8 cellular contexts compared by ENCODE assay signal in the genomic region with DNA sequence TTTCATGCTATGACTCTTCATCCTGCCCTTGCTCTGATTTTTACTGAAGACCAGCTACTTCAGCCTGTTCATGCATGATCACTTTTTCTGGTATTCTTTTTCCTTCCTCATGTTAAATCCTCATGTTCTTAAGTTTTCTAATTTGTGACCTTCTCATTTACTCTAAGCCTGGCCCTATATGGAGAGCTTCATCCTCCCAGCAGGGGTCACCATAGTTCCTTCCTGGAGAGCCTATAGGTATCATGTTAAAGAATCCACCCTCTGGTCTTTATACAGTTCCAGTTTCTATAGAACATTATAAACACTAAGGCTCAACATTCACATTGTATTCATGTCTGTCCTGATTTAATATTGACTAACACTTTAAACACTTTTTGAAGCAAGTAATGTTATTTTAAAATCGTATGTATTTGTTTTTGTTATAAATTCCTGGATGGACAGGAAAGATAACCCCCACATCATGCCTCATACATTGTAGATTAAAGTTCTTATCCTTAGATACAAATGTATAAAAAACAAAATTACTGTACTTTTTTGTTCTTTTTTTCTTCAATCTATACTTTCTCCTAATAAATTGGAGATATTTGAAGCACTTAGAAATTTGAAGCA. TPM values are rescaled to one million over a fixed set of nuclear protein-coding genes. Genes with fewer than 3 reads are reported as not detected.
A peak's percentile ranks its signal among the peaks of the same experiment; 100 is the strongest.
DNase-seq lines count a peak whose midpoint lies in the region; ATAC-seq and TF ChIP-seq lines count a peak whose summit lies in the region.

No MANE protein-coding gene starts in this region.

- TF ChIP-seq CTCF in Peyer's patch (IDR thresholded peaks at IDR 0.05) (peak in 5 of 6 experiments; percentile 17 to 81 (median 79)), left ventricle myocardium inferior (IDR thresholded peaks at IDR 0.05; ENCODE audit: borderline replicate concordance) (peak; percentile 84)

- H3K4me1 ChIP-seq in Peyer's patch, result no peaks in the 10 kb centered on the region
- no peaks in the 10 kb centered on the region for H3K4me1 ChIP-seq in left ventricle myocardium inferior

- no peak overlapping the region for H3K27ac ChIP-seq in Peyer's patch
- H3K27ac ChIP-seq in left ventricle myocardium inferior (replicated peaks), result no peak overlapping the region

- intact Hi-C loops in left ventricle myocardium inferior (cut with micrococcal nuclease), result loop anchor here (5.0 kb wide), 2 partner anchors 323 to 373 kb away; no protein-coding TSS in a partner anchor

- H3K36me3 ChIP-seq in Peyer's patch (no peaks in the 10 kb centered on the region), left ventricle myocardium inferior (no peaks in the 10 kb centered on the region)

- no peaks in the 10 kb centered on the region for H3K27me3 ChIP-seq in Peyer's patch
- H3K27me3 ChIP-seq in left ventricle myocardium inferior (ENCODE audit: low read depth), result no peaks in the 10 kb centered on the region

- H3K9me3 ChIP-seq in Peyer's patch, result no peaks in the 10 kb centered on the region
- peaks cover 7% of the 10 kb centered on the region for H3K9me3 ChIP-seq in left ventricle myocardium inferior (replicated peaks)

- DNase-seq in GDM1 (lab: John Stamatoyannopoulos, UW), result peak; percentile 49
- peak; percentile 56 for DNase-seq in HT1080 (ENCODE audit: low read depth)
- DNase-seq in Peyer's patch, result peak in 2 of 3 donors; percentile 31 to 78
- DNase-seq in activated naive CD4-positive, alpha-beta T cell treated with anti-CD3 and anti-CD28 coated beads, Interleukin-2, amount 50 U/mL, for 16 hours, result peak; percentile 63
- no peak for DNase-seq in left ventricle myocardium inferior
- DNase-seq in skeletal muscle cell (ENCODE audit: low read depth), result peak; percentile 34
- DNase-seq in mesenteric fat pad (ENCODE audit: low spot score), result no peak

- H3K4me3 ChIP-seq in Peyer's patch (no peak overlapping the region), left ventricle myocardium inferior (no peak overlapping the region), skeletal muscle cell (ENCODE audit: low read depth, low read length) (no peak overlapping the region)

- peak; percentile 100 for ATAC-seq in GM21447 (IDR thresholded peaks at IDR 0.05; ENCODE audit: unreplicated experiment)

- no peak for TF ChIP-seq POLR2A in Peyer's patch (IDR thresholded peaks at IDR 0.05)

RNA-seq across cellular contexts. Expression of a gene that starts 53.8 kb away (rescaled TPM):
- 12.8 and 15.8 TPM in 2 replicates for total RNA-seq in HT1080 (2014; rRNA removed; shearing (Covaris generic))
- polyA plus RNA-seq in HT1080 (2015; cell fraction: cytosol; rRNA removed), result 23.7 and 32.0 TPM in 2 replicates
- 53.2 and 54.9 TPM in 2 replicates for polyA plus RNA-seq in HT1080 (2015; cell fraction: nucleus; rRNA removed)
- total RNA-seq in Peyer's patch (10 to 100 TPM; 19.1 to 68.5 (median 47.0) TPM), left ventricle myocardium inferior (37.6 TPM), mesenteric fat pad (35.2 TPM)

Comparison
In these comparisons a context has a peak if more than half of its experiments do, and no peak if none do; other contexts are left out.
1. DNase-seq: peak in GDM1 (single experiment), HT1080 (single experiment), Peyer's patch (2 of 3), activated naive CD4-positive, alpha-beta T cell treated with anti-CD3 and anti-CD28 coated beads, Interleukin-2, amount 50 U/mL, for 16 hours (single experiment) and skeletal muscle cell (single experiment); none in left ventricle myocardium inferior (single experiment) and mesenteric fat pad (single experiment).